Comparison of ENCODE assay signal across 17 cellular contexts in genomic region chr3:124648551-124648950, GRCh38.
DNase-seq lines count a peak whose midpoint lies in the region; ATAC-seq and TF ChIP-seq lines count a peak whose summit lies in the region.
"Had no signal": no experiment of that assay in that cellular context is flagged by ENCODE, and none has a peak within 500 bp of the region (broad histone marks: within the 10 kb centered on the region; RNA-seq: fewer than 3 reads in every experiment).

No MANE protein-coding gene starts in this region.

- POLR2A ChIA-PET in WTC11 (lab: Charles Lee) = no interaction called here

- no peak for TF ChIP-seq CTCF in WTC11 (IDR thresholded peaks at IDR 0.05)

- H3K4me1 Mint-ChIP-seq in WTC11 = peaks cover 15% of the 10 kb centered on the region
- H3K4me1 Mint-ChIP-seq in stimulated activated memory B cell treated with anti-CD40 and anti-IgM and Interleukin-4, amounts not matched to agents 10 μg/mL and 1 μg/mL and 100 μg/mL, for 72 hours = peaks cover 64% of the 10 kb centered on the region

- no peak overlapping the region for H3K27ac Mint-ChIP-seq in WTC11
- no peak overlapping the region for H3K27ac Mint-ChIP-seq in stimulated activated memory B cell treated with anti-CD40 and anti-IgM and Interleukin-4, amounts not matched to agents 10 μg/mL and 1 μg/mL and 100 μg/mL, for 72 hours
- H3K27ac Mint-ChIP-seq: CD4-positive, alpha-beta T cell; H9; T-helper 17 cell had no signal

- no peaks in the 10 kb centered on the region for H3K27me3 Mint-ChIP-seq in WTC11 (ENCODE audit: low read depth)
- H3K27me3 Mint-ChIP-seq in stimulated activated memory B cell treated with anti-CD40 and anti-IgM and Interleukin-4, amounts not matched to agents 10 μg/mL and 1 μg/mL and 100 μg/mL, for 72 hours = no peaks in the 10 kb centered on the region

- H3K36me3 Mint-ChIP-seq in WTC11 = peaks cover 4% of the 10 kb centered on the region; the same call in 1 of the 2 replicates
- H3K36me3 Mint-ChIP-seq in stimulated activated memory B cell treated with anti-CD40 and anti-IgM and Interleukin-4, amounts not matched to agents 10 μg/mL and 1 μg/mL and 100 μg/mL, for 72 hours = no peaks in the 10 kb centered on the region

- H3K9me3 Mint-ChIP-seq in WTC11 = no peaks in the 10 kb centered on the region
- H3K9me3 Mint-ChIP-seq in stimulated activated memory B cell treated with anti-CD40 and anti-IgM and Interleukin-4, amounts not matched to agents 10 μg/mL and 1 μg/mL and 100 μg/mL, for 72 hours = peaks cover 6% of the 10 kb centered on the region
- H3K9me3 Mint-ChIP-seq: CD4-positive, alpha-beta T cell; H9 had no signal

- peak; percentile 15 for DNase-seq in NCI-H82 (lab: John Stamatoyannopoulos, UW)
- no peak for DNase-seq in NCI-H82 treated with DMSO at 0.1 percent for 48 hours (lab: John Stamatoyannopoulos, UW; ENCODE audit: unreplicated experiment)
- peak; percentile 45 for DNase-seq in KBM-7
- no peak for DNase-seq in WTC11 (ENCODE audit: low spot score)
- no peak for DNase-seq in CD1c-positive myeloid dendritic cell (ENCODE audit: extremely low spot score)
- DNase-seq in posterior cingulate gyrus = no peak
- DNase-seq: AML-193; CD4-positive, alpha-beta T cell; H9; MG63; NCI-H226; NCI-H526 treated with DMSO at 0.1 percent for 48 hours; Peyer's patch; SHP77; T-helper 17 cell had no signal

- in situ Hi-C loops in KBM-7 (cut with MboI; ENCODE audit: low pct_unique_long_range_greater_than_20kb, low sequenced_read_pairs) = no loop called here

- intact Hi-C loops in posterior cingulate gyrus (cut with DNase I) = no loop called here

- ATAC-seq in WTC11 = peak; percentile 44; the same call in 1 of the 2 replicates
- peak; percentile 34 for ATAC-seq in stimulated activated memory B cell treated with anti-CD40 and anti-IgM and Interleukin-4, amounts not matched to agents 10 μg/mL and 1 μg/mL and 100 μg/mL, for 72 hours
- no peak for ATAC-seq in GM19455 (IDR thresholded peaks at IDR 0.05; ENCODE audit: unreplicated experiment)
- ATAC-seq: T-helper 17 cell had no signal

- H3K4me3 Mint-ChIP-seq in WTC11 = no peak overlapping the region
- no peak overlapping the region for H3K4me3 Mint-ChIP-seq in stimulated activated memory B cell treated with anti-CD40 and anti-IgM and Interleukin-4, amounts not matched to agents 10 μg/mL and 1 μg/mL and 100 μg/mL, for 72 hours
- H3K4me3 Mint-ChIP-seq: CD4-positive, alpha-beta T cell; H9; T-helper 17 cell had no signal

- CTCF ChIA-PET in WTC11 (lab: Charles Lee) = interaction anchor here (1.4 kb wide), 1 partner anchor 40 kb away, joined by 5 read pairs; no protein-coding TSS in a partner anchor

TF ChIP-seq in WTC11, 78 proteins besides CTCF, POLR2A, EP300 and RAD21:
- no peak for TF ChIP-seq E2F4 (CRISPR knock-in tag; IDR thresholded peaks at IDR 0.05; ENCODE audit: borderline replicate concordance, low read depth)
- no peak for TF ChIP-seq RELA (CRISPR knock-in tag; IDR thresholded peaks at IDR 0.05; ENCODE audit: borderline replicate concordance)
- TF ChIP-seq FOXP4 (CRISPR knock-in tag; IDR thresholded peaks at IDR 0.05) = no peak
- no peak for TF ChIP-seq KAT7 (CRISPR knock-in tag; IDR thresholded peaks at IDR 0.05; ENCODE audit: borderline replicate concordance)
- TF ChIP-seq USF2 (CRISPR knock-in tag; IDR thresholded peaks at IDR 0.05) = no peak
- no peak for TF ChIP-seq SMAD3 (CRISPR knock-in tag; IDR thresholded peaks at IDR 0.05; ENCODE audit: borderline replicate concordance)
- no peak for TF ChIP-seq ESRRA (CRISPR knock-in tag; IDR thresholded peaks at IDR 0.05; ENCODE audit: borderline replicate concordance)

Comparison
In these comparisons a context has a peak if more than half of its experiments do, and no peak if none do; other contexts are left out.
1. DNase-seq: peak in NCI-H82 (single experiment) and KBM-7 (single experiment); none in NCI-H82 treated with DMSO at 0.1 percent for 48 hours (single experiment), WTC11 (single experiment), CD1c-positive myeloid dendritic cell (single experiment) and posterior cingulate gyrus (0 of 10).